Comparison of ENCODE assay signal across 1 cellular context in the genomic region with DNA sequence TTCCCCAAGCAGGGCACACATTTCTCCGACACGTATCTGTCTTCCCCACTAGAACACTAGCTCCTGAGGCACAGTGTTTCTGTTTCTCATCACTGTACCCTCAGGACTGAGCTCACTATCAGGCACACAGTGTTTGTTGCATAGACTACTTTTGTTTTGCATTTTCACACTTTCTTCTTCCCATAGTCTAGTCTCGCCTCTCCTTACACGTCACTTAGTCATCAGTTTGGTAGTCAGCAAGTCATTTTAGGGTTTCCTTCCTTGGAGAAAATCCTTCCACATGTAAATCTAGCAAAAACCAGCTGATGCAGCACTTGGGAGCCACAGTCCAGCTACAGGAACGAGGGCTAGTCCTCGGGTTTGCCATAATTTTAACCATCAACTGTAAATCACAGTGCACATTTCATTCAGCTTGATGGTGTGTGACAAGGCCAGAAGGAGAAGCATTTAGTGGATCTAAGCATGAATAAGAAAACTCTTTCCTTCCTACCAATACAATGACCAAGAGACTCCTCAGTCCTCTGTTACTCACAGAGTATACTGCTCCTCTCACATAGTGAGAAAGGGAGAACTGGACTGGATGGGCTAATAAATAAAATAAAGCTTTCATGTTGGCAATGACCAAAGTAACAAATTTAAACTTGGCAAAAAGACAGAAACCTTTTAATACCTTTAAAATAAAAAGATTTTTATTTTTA.
A peak's percentile ranks its signal among the peaks of the same experiment; 100 is the strongest.
TF ChIP-seq lines count a peak whose summit lies in the region.

No MANE protein-coding gene starts in this region.

TF ChIP-seq in GM12878, 131 proteins besides CTCF, POLR2A, EP300 and RAD21:
- TF ChIP-seq MEF2A (IDR thresholded peaks at IDR 0.05; ENCODE audit: insufficient read depth, low read depth, low read length) (no peak), SUPT20H (IDR thresholded peaks at IDR 0.05; ENCODE audit: borderline replicate concordance, control insufficient read depth, low read depth, low read length) (no peak), IKZF2 (IDR thresholded peaks at IDR 0.05) (peak; percentile 18 to 34; a peak in 2 of 4 replicates), PAX8 (IDR thresholded peaks at IDR 0.05) (no peak), IKZF1 (conservative IDR thresholded peaks at IDR 0.05) (0 out of 2 replicates have a peak, but pooled peaks have one; percentile 11)
